Comparison of ENCODE assay signal across 2 cellular contexts in genomic region chr2:162938387-162938786, GRCh38.
TF ChIP-seq lines count a peak whose summit lies in the region.

No MANE protein-coding gene starts in this region.

TF ChIP-seq in HepG2, 621 proteins besides CTCF, POLR2A, EP300 and RAD21:
- no peak for TF ChIP-seq THRA (CRISPR knock-in tag; IDR thresholded peaks at IDR 0.05; ENCODE audit: borderline replicate concordance)
- TF ChIP-seq STAG1 (CRISPR knock-in tag; IDR thresholded peaks at IDR 0.05), result peak; percentile 36; the same call in 1 of the 2 replicates
- no peak for TF ChIP-seq CAMTA2 (CRISPR knock-in tag; IDR thresholded peaks at IDR 0.05; ENCODE audit: borderline replicate concordance)
- 0 out of 2 replicates have a peak, but pooled peaks have one; percentile 13 for TF ChIP-seq ZNF687 (CRISPR knock-in tag; IDR thresholded peaks at IDR 0.05)
- TF ChIP-seq SP1 (IDR thresholded peaks at IDR 0.05), result no peak
- TF ChIP-seq SP1 (CRISPR knock-in tag; IDR thresholded peaks at IDR 0.05), result no peak
- TF ChIP-seq ZBTB43 (CRISPR knock-in tag; conservative IDR thresholded peaks at IDR 0.05), result no peak
TF ChIP-seq in HepG2: peak in this region for 2.

TF ChIP-seq in GM12878, 131 proteins besides CTCF, POLR2A, EP300 and RAD21:
- TF ChIP-seq SIN3A (IDR thresholded peaks at IDR 0.05; ENCODE audit: low read depth, low read length) (no peak), NR2C1 (IDR thresholded peaks at IDR 0.05) (no peak), MYC (IDR thresholded peaks at IDR 0.05; ENCODE audit: insufficient read depth, insufficient read length, insufficient replicate concordance, low read length, severe bottlenecking) (no peak), NFXL1 (IDR thresholded peaks at IDR 0.05; ENCODE audit: borderline replicate concordance) (no peak), PAX8 (IDR thresholded peaks at IDR 0.05) (no peak)
TF ChIP-seq in GM12878: peak in this region for 0.
